ENCODE assay signal across 19 cellular contexts in genomic region chr4:49516796-49517195, GRCh38.
A peak's percentile ranks its signal among the peaks of the same experiment; 100 is the strongest.
DNase-seq lines count a peak whose midpoint lies in the region; ATAC-seq, FAIRE-seq and TF ChIP-seq lines count a peak whose summit lies in the region.
"Had no signal": no experiment of that assay in that cellular context is flagged by ENCODE, and none has a peak within 500 bp of the region (broad histone marks: within the 10 kb centered on the region; RNA-seq: fewer than 3 reads in every experiment).

No MANE protein-coding gene starts in this region.

- H3K36me3 Mint-ChIP-seq in chondrocyte (ENCODE audit: low read depth) (peaks cover 9% of the 10 kb centered on the region), osteocyte (ENCODE audit: unreplicated experiment) (peaks cover 2% of the 10 kb centered on the region), T-helper 17 cell (ENCODE audit: low read depth) (peaks cover 2% of the 10 kb centered on the region)

- peak; percentile 0 for DNase-seq in AG08396 (ENCODE audit: low spot score)
- peak; percentile 92 for DNase-seq in chondrocyte (ENCODE audit: low spot score)
- DNase-seq in kidney, result peak; percentile 49
- peak; percentile 86 for DNase-seq in osteocyte (ENCODE audit: extremely low spot score, unreplicated experiment)
- no peak for DNase-seq in DMS53 (lab: John Stamatoyannopoulos, UW)
- no peak for DNase-seq in T-helper 17 cell
- no peak for DNase-seq in midbrain (lab: John Stamatoyannopoulos, UW)
- DNase-seq: ACHN; C1 segment of cervical spinal cord; Calu3; CD4-positive, alpha-beta T cell; DMS 273 treated with DMSO at 0.1 percent for 48 hours; DMS79 had no signal

- H3K27me3 Mint-ChIP-seq in chondrocyte (ENCODE audit: low read depth), result no peaks in the 10 kb centered on the region
- no peaks in the 10 kb centered on the region for H3K27me3 Mint-ChIP-seq in osteocyte (ENCODE audit: unreplicated experiment)
- no peaks in the 10 kb centered on the region for H3K27me3 Mint-ChIP-seq in T-helper 17 cell
- H3K27me3 Mint-ChIP-seq: B cell; CD4-positive, alpha-beta T cell had no signal

- no peaks in the 10 kb centered on the region for H3K4me1 Mint-ChIP-seq in chondrocyte (ENCODE audit: low read depth)
- H3K4me1 Mint-ChIP-seq in osteocyte (ENCODE audit: unreplicated experiment), result no peaks in the 10 kb centered on the region
- no peaks in the 10 kb centered on the region for H3K4me1 Mint-ChIP-seq in T-helper 17 cell
- H3K4me1 Mint-ChIP-seq: B cell, GM23338 had no signal

- FAIRE-seq in kidney (lab: Jason Lieb, UNC), result no peak
- FAIRE-seq: GM12891, HepG2, HTR-8/SVneo had no signal

- no peaks in the 10 kb centered on the region for H3K4me1 ChIP-seq in kidney (ENCODE audit: control insufficient read depth in 1 of 2, insufficient read depth in 1 of 2, low read depth in 1 of 2, low read length in 2 of 2)
- H3K4me1 ChIP-seq: HAP-1 had no signal

- no peak for ATAC-seq in T-helper 17 cell
- ATAC-seq: GM23338, HepG2 had no signal

- no peak overlapping the region for H3K4me3 Mint-ChIP-seq in chondrocyte (ENCODE audit: unreplicated experiment)
- H3K4me3 Mint-ChIP-seq in osteocyte (ENCODE audit: unreplicated experiment), result no peak overlapping the region
- H3K4me3 Mint-ChIP-seq in T-helper 17 cell, result no peak overlapping the region
- H3K4me3 Mint-ChIP-seq: B cell; CD4-positive, alpha-beta T cell; GM23338 had no signal

- intact Hi-C loops in kidney (cut with DNase I), result no loop called here

- no peaks in the 10 kb centered on the region for H3K36me3 ChIP-seq in kidney (ENCODE audit: control insufficient read depth in 1 of 2, insufficient read depth in 2 of 2, low read length in 2 of 2)
- H3K36me3 ChIP-seq: HAP-1 had no signal

- H3K9ac ChIP-seq in kidney (ENCODE audit: low read length in 2 of 2), result no peak overlapping the region

- H3K9me3 ChIP-seq in kidney (ENCODE audit: control insufficient read depth in 1 of 2, low read length in 2 of 2) (peaks cover 0 to 7% of the 10 kb centered on the region in 2 donors), T-helper 17 cell (ENCODE audit: control insufficient read depth, low read length, poor library complexity, severe bottlenecking) (no peaks in the 10 kb centered on the region)

- H3K4me3 ChIP-seq in kidney (ENCODE audit: low read length in 2 of 2), result no peak overlapping the region
- H3K4me3 ChIP-seq: GM23338, HAP-1 had no signal

- H3K27ac Mint-ChIP-seq in chondrocyte (ENCODE audit: unreplicated experiment), result no peak overlapping the region
- H3K27ac Mint-ChIP-seq in osteocyte (ENCODE audit: unreplicated experiment), result no peak overlapping the region
- no peak overlapping the region for H3K27ac Mint-ChIP-seq in T-helper 17 cell
- H3K27ac Mint-ChIP-seq: B cell; CD4-positive, alpha-beta T cell; GM23338 had no signal

- TF ChIP-seq CTCF in chondrocyte (IDR thresholded peaks at IDR 0.05) (no peak), kidney (IDR thresholded peaks at IDR 0.05; ENCODE audit: borderline replicate concordance, extremely low read depth, insufficient read depth) (no peak), osteocyte (IDR thresholded peaks at IDR 0.05) (no peak)

- no peak overlapping the region for H3K27ac ChIP-seq in kidney (ENCODE audit: low read depth in 2 of 2, low read length in 2 of 2)

- H3K9me3 Mint-ChIP-seq in chondrocyte (ENCODE audit: low read depth), result peaks cover 43% of the 10 kb centered on the region
- peaks cover 28% of the 10 kb centered on the region for H3K9me3 Mint-ChIP-seq in osteocyte (ENCODE audit: unreplicated experiment)

Comparison
In these comparisons a context has a peak if more than half of its experiments do, and no peak if none do; other contexts are left out.
1. DNase-seq: peak in AG08396 (single experiment), chondrocyte (single experiment), kidney (single experiment) and osteocyte (single experiment); none in DMS53 (single experiment), T-helper 17 cell (0 of 3) and midbrain (single experiment).